3 cellular contexts compared by ENCODE assay signal in genomic region chr12:11861155-11861863, GRCh38.
TF ChIP-seq lines count a peak whose summit lies in the region.

No MANE protein-coding gene starts in this region.

TF ChIP-seq in SK-N-SH, 30 proteins besides CTCF, POLR2A, EP300 and RAD21 (continued from another document):
- no peak for TF ChIP-seq YY1 (IDR thresholded peaks at IDR 0.05; ENCODE audit: low read depth)
- no peak for TF ChIP-seq TEAD4 (IDR thresholded peaks at IDR 0.05; ENCODE audit: borderline replicate concordance, insufficient read depth)
- TF ChIP-seq NRF1 (IDR thresholded peaks at IDR 0.05; ENCODE audit: low read depth, low read length) = no peak
- TF ChIP-seq GATA2 (CRISPR knock-in tag; IDR thresholded peaks at IDR 0.05) = peak; percentile 11; the same call in 1 of the 2 replicates
- no peak for TF ChIP-seq SIN3A (IDR thresholded peaks at IDR 0.05; ENCODE audit: borderline replicate concordance, low read depth, low read length)
- TF ChIP-seq MXI1 (IDR thresholded peaks at IDR 0.05; ENCODE audit: low read depth, low read length) = no peak
- no peak for TF ChIP-seq EZH2phosphoT487 (IDR thresholded peaks at IDR 0.05; ENCODE audit: borderline replicate concordance, low read depth)
- TF ChIP-seq ZBTB33 (IDR thresholded peaks at IDR 0.05; ENCODE audit: borderline replicate concordance, low read depth) = no peak
TF ChIP-seq in SK-N-SH: peak in this region for 1.

TF ChIP-seq in SK-N-SH treated with all-trans-retinoic acid at 6 μM for 48 hours, 23 proteins besides CTCF, POLR2A, EP300 and RAD21 (continued from another document):
- TF ChIP-seq ESRRG (CRISPR knock-in tag; IDR thresholded peaks at IDR 0.05) = no peak

TF ChIP-seq in GM12878, 131 proteins besides CTCF, POLR2A, EP300 and RAD21 (continued from another document):
- TF ChIP-seq POLR2AphosphoS5 (IDR thresholded peaks at IDR 0.05; ENCODE audit: low read length) = 0 out of 2 replicates have a peak, but pooled peaks have one; percentile 43
- no peak for TF ChIP-seq E2F4 (IDR thresholded peaks at IDR 0.05; ENCODE audit: low read depth, low read length)
- TF ChIP-seq BCL11A (IDR thresholded peaks at IDR 0.05; ENCODE audit: low read depth, low read length) = no peak
- TF ChIP-seq NR2C1 (IDR thresholded peaks at IDR 0.05) = 0 out of 2 replicates have a peak, but pooled peaks have one; percentile 17
